Comparison of ENCODE assay signal across 11 cellular contexts in genomic region chr2:219434718-219435525, GRCh38. TPM values are rescaled to one million over a fixed set of nuclear protein-coding genes. Genes with fewer than 3 reads are reported as not detected.
DNase-seq lines count a peak whose midpoint lies in the region; ATAC-seq and TF ChIP-seq lines count a peak whose summit lies in the region.
"Had no signal": no experiment of that assay in that cellular context is flagged by ENCODE, and none has a peak within 500 bp of the region (broad histone marks: within the 10 kb centered on the region; RNA-seq: fewer than 3 reads in every experiment).

Gene SPEG, plus strand, starts transcription at chr2:219434843. Its CDS starts 135 bp downstream, at chr2:219434978.

- H3K36me3 ChIP-seq in Peyer's patch, result no peaks in the 10 kb centered on the region
- H3K36me3 ChIP-seq: BLaER1 had no signal

- H3K4me1 Mint-ChIP-seq in neural crest cell, result peaks cover 4% of the 10 kb centered on the region
- H3K4me1 Mint-ChIP-seq: natural killer cell had no signal

- TF ChIP-seq CTCF in Peyer's patch (IDR thresholded peaks at IDR 0.05), result no peak
- TF ChIP-seq CTCF in neural crest cell (conservative IDR thresholded peaks at IDR 0.05), result no peak

- peak within 1 kb of the TSS in 2 of 4 donors; percentile 43 to 84 for H3K27ac ChIP-seq in Peyer's patch
- H3K27ac ChIP-seq: BLaER1 had no signal

- no peak within 1 kb of the TSS for H3K4me3 Mint-ChIP-seq in neural crest cell
- H3K4me3 Mint-ChIP-seq: natural killer cell had no signal

- peaks cover 0 to 16% (median 5%) of the 10 kb centered on the region in 4 donors for H3K4me1 ChIP-seq in Peyer's patch

- intact Hi-C loops in Right ventricle myocardium superior (cut with DNase I), result no loop called here

- ATAC-seq in Right ventricle myocardium superior (ENCODE audit: poor library complexity), result peak; percentile 44
- no peak for ATAC-seq in HG03354 (IDR thresholded peaks at IDR 0.05; ENCODE audit: poor library complexity, severe bottlenecking, unreplicated experiment)

- H3K9me3 ChIP-seq in Peyer's patch, result no peaks in the 10 kb centered on the region
- H3K9me3 ChIP-seq: BLaER1 had no signal

- DNase-seq in A172 (ENCODE audit: low spot score) (no peak), Peyer's patch (no peak), Right ventricle myocardium superior (peak; percentile 50), neural crest cell (ENCODE audit: low read depth, low spot score) (no peak), T-helper 9 cell (no peak), NCI-H1694 treated with DMSO at 0.1 percent for 48 hours (lab: John Stamatoyannopoulos, UW) (no peak), RKO (ENCODE audit: low spot score) (no peak)
- DNase-seq: natural killer cell; stimulated activated naive CD4-positive, alpha-beta T cell treated with Interleukin-2 at 50 U/mL for 16 hours had no signal

- peaks cover 38% of the 10 kb centered on the region for H3K27me3 Mint-ChIP-seq in neural crest cell (ENCODE audit: low read depth)

- TF ChIP-seq POLR2A in Peyer's patch (IDR thresholded peaks at IDR 0.05), result no peak

- H3K27me3 ChIP-seq in Peyer's patch, result peaks cover 0 to 12% of the 10 kb centered on the region in 2 donors

- peak within 1 kb of the TSS in 3 of 4 donors; percentile 22 to 32 (median 22) for H3K4me3 ChIP-seq in Peyer's patch
- H3K4me3 ChIP-seq: BLaER1 had no signal

- H3K36me3 Mint-ChIP-seq in neural crest cell (ENCODE audit: low read depth), result no peaks in the 10 kb centered on the region
- H3K36me3 Mint-ChIP-seq: natural killer cell had no signal

- H3K9me3 Mint-ChIP-seq in neural crest cell, result no peaks in the 10 kb centered on the region
- H3K9me3 Mint-ChIP-seq: natural killer cell had no signal

- H3K27ac Mint-ChIP-seq in neural crest cell (ENCODE audit: unreplicated experiment), result no peak within 1 kb of the TSS
- H3K27ac Mint-ChIP-seq: natural killer cell had no signal

RNA-seq across cellular contexts. Expression of gene SPEG, which starts in this region (rescaled TPM):
- 30.0 and 32.9 TPM in 2 replicates for total RNA-seq in A172 (2014; rRNA removed; shearing (Covaris generic))
- total RNA-seq in Peyer's patch (10 to 100 TPM in 2 of 4 donors, 1 to 10 TPM in 2; 3.2 to 49.5 (median 10.2) TPM), Right ventricle myocardium superior (103 TPM), neural crest cell (13.4 and 17.5 TPM in 2 replicates)
